ENCODE assay signal across 22 cellular contexts in genomic region chr15:29672446-29672845, GRCh38.
"Had no signal": no experiment of that assay in that cellular context is flagged by ENCODE, and none has a peak within 500 bp of the region (broad histone marks: within the 10 kb centered on the region; RNA-seq: fewer than 3 reads in every experiment).

No MANE protein-coding gene starts in this region.

- H3K4me3 ChIP-seq: left ventricle myocardium inferior, lung, mucosa of descending colon, ovary, prostate gland, sigmoid colon had no signal

- H3K4me1 ChIP-seq: prostate gland had no signal

- H3K27ac ChIP-seq: left ventricle myocardium inferior, neutrophil, ovary, prostate gland, sigmoid colon had no signal

- H3K27me3 ChIP-seq: ovary had no signal

- DNase-seq: activated CD4-positive, alpha-beta T cell treated with anti-CD3 and anti-CD28 coated beads, Interleukin-2, amount 50 U/mL, for 1 hour; activated CD8-positive, alpha-beta T cell treated with anti-CD3 and anti-CD28 coated beads for 36 hours; activated gamma-delta T cell treated with Interleukin-2 at 50 U/mL for 16 hours; activated naive CD4-positive, alpha-beta T cell treated with anti-CD3 and anti-CD28 coated beads, Interleukin-2, amount 50 U/mL, for 16 hours; activated T-cell treated with anti-CD3 and anti-CD28 coated beads, Interleukin-2, amount 50 U/mL, for 4 hours; amniotic stem cell; dermis blood vessel endothelial cell; effector CD4-positive, alpha-beta T cell; islet precursor cell; left ventricle myocardium inferior; mesendoderm; mucosa of descending colon; ovary; retina; sigmoid colon; small intestine; stimulated activated CD4-positive, alpha-beta T cell treated with anti-CD3 and anti-CD28 coated beads, Interleukin-4, amount 100 ng/mL, for 24 hours; T-helper 17 cell; T1000 had no signal

- H3K9me3 ChIP-seq: left ventricle myocardium inferior, mucosa of descending colon, neutrophil, ovary, prostate gland, sigmoid colon had no signal

- H3K36me3 ChIP-seq: left ventricle myocardium inferior, neutrophil, ovary, prostate gland, sigmoid colon had no signal
